ENCODE assay signal across 24 cellular contexts in the genomic region with DNA sequence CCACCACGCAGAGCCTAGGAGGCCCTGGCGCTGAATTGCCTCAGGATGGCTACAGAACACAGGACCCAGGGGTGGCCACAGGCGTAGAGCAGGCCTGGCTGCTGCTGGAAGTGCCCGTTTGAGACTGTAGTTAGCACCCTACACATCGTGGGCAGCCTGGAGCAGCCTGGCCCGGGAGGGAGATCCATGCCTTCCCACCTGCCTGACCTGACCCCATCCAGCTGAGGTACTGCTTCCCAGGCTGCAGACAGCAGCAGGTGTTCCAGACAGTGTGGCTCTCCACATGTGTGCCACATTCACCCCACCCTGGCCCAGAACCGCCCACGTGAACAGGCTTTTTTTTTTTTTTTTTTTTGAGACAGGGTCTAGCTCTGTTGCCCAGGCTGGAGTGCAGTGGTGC.
"Had no signal": no experiment of that assay in that cellular context is flagged by ENCODE, and none has a peak within 500 bp of the region (broad histone marks: within the 10 kb centered on the region; RNA-seq: fewer than 3 reads in every experiment).

No MANE protein-coding gene starts in this region.

- H3K9me3 ChIP-seq: body of pancreas, heart left ventricle, right lobe of liver, stomach, thyroid gland, upper lobe of left lung had no signal

- H3K4me3 Mint-ChIP-seq: activated CD4-positive, alpha-beta memory T cell treated with anti-CD3 and anti-CD28 coated beads for 36 hours; activated CD4-positive, alpha-beta T cell treated with anti-CD3 and anti-CD28 coated beads, Interleukin-2, amount 10 ng/mL, durations not matched to agents 24 days and 14 days; activated naive CD4-positive, alpha-beta T cell treated with anti-CD3 and anti-CD28 coated beads, Interleukin-2, amount 50 U/mL, for 24 hours; activated T-cell treated with anti-CD3 and anti-CD28 coated beads, Interleukin-2, amount 50 U/mL, for 24 hours; activated T-helper 17 cell treated with anti-CD3 and anti-CD28 coated beads, Interleukin-2, amount 50 U/mL, for 72 hours; effector memory CD8-positive, alpha-beta T cell; immature natural killer cell; natural killer cell treated with Interleukin-12 subunit alpha and Interleukin-12 subunit beta and Interleukin-15 and Interleukin-18, amount 100 ng/mL, for 72 hours; stimulated activated memory B cell treated with anti-CD40 and anti-IgM and Interleukin-4, amounts not matched to agents 10 μg/mL and 1 μg/mL and 100 μg/mL, for 72 hours; T-helper 1 cell treated with Interleukin-12 subunit alpha and Interleukin-12 subunit beta and Interleukin-4 antibody, amounts not matched to agents 30 μg/mL and 1 μg/mL, for 36 hours had no signal

- H3K27ac Mint-ChIP-seq: activated CD4-positive, alpha-beta memory T cell treated with anti-CD3 and anti-CD28 coated beads for 36 hours; activated CD4-positive, alpha-beta T cell treated with anti-CD3 and anti-CD28 coated beads, Interleukin-2, amount 10 ng/mL, durations not matched to agents 24 days and 14 days; activated naive CD4-positive, alpha-beta T cell treated with anti-CD3 and anti-CD28 coated beads, Interleukin-2, amount 50 U/mL, for 24 hours; activated T-helper 17 cell treated with anti-CD3 and anti-CD28 coated beads, Interleukin-2, amount 50 U/mL, for 72 hours; effector memory CD8-positive, alpha-beta T cell; natural killer cell treated with Interleukin-12 subunit alpha and Interleukin-12 subunit beta and Interleukin-15 and Interleukin-18, amount 100 ng/mL, for 72 hours; progenitor cell of endocrine pancreas; stimulated activated memory B cell treated with anti-CD40 and anti-IgM and Interleukin-4, amounts not matched to agents 10 μg/mL and 1 μg/mL and 100 μg/mL, for 72 hours; T-helper 1 cell treated with Interleukin-12 subunit alpha and Interleukin-12 subunit beta and Interleukin-4 antibody, amounts not matched to agents 30 μg/mL and 1 μg/mL, for 36 hours had no signal

- H3K4me1 ChIP-seq: body of pancreas, foreskin keratinocyte, thyroid gland, upper lobe of left lung had no signal

- ATAC-seq: body of pancreas; stimulated activated memory B cell treated with anti-CD40 and anti-IgM and Interleukin-4, amounts not matched to agents 10 μg/mL and 1 μg/mL and 100 μg/mL, for 72 hours had no signal

- H3K27ac ChIP-seq: body of pancreas, coronary artery, foreskin keratinocyte, heart left ventricle, right lobe of liver, thyroid gland, upper lobe of left lung had no signal

- DNase-seq: activated CD4-positive, CD25-positive, alpha-beta regulatory T cell treated with anti-CD3 and anti-CD28 coated beads, Interleukin-2, amount 50 U/mL, for 72 hours; activated gamma-delta T cell treated with Interleukin-2 at 50 U/mL for 16 hours; cerebellar nuclear complex; foreskin keratinocyte; small intestine had no signal

- H3K4me3 ChIP-seq: body of pancreas, coronary artery, heart left ventricle, right lobe of liver, stomach, thyroid gland, upper lobe of left lung had no signal

- H3K27me3 ChIP-seq: body of pancreas, foreskin keratinocyte, heart left ventricle, right lobe of liver, stomach, thyroid gland, upper lobe of left lung had no signal

- FAIRE-seq: small intestine, TTC549 had no signal

- H3K27me3 Mint-ChIP-seq: activated CD4-positive, alpha-beta memory T cell treated with anti-CD3 and anti-CD28 coated beads for 36 hours; activated CD4-positive, alpha-beta T cell treated with anti-CD3 and anti-CD28 coated beads, Interleukin-2, amount 10 ng/mL, durations not matched to agents 24 days and 14 days; activated naive CD4-positive, alpha-beta T cell treated with anti-CD3 and anti-CD28 coated beads, Interleukin-2, amount 50 U/mL, for 24 hours; activated T-cell treated with anti-CD3 and anti-CD28 coated beads, Interleukin-2, amount 50 U/mL, for 24 hours; activated T-helper 17 cell treated with anti-CD3 and anti-CD28 coated beads, Interleukin-2, amount 50 U/mL, for 72 hours; effector memory CD8-positive, alpha-beta T cell; natural killer cell treated with Interleukin-12 subunit alpha and Interleukin-12 subunit beta and Interleukin-15 and Interleukin-18, amount 100 ng/mL, for 72 hours; progenitor cell of endocrine pancreas; stimulated activated memory B cell treated with anti-CD40 and anti-IgM and Interleukin-4, amounts not matched to agents 10 μg/mL and 1 μg/mL and 100 μg/mL, for 72 hours had no signal

- H3K9me3 Mint-ChIP-seq: activated CD4-positive, alpha-beta memory T cell treated with anti-CD3 and anti-CD28 coated beads for 36 hours; activated CD4-positive, alpha-beta T cell treated with anti-CD3 and anti-CD28 coated beads, Interleukin-2, amount 10 ng/mL, durations not matched to agents 24 days and 14 days; activated naive CD4-positive, alpha-beta T cell treated with anti-CD3 and anti-CD28 coated beads, Interleukin-2, amount 50 U/mL, for 24 hours; activated T-cell treated with anti-CD3 and anti-CD28 coated beads, Interleukin-2, amount 50 U/mL, for 24 hours; activated T-helper 17 cell treated with anti-CD3 and anti-CD28 coated beads, Interleukin-2, amount 50 U/mL, for 72 hours; effector memory CD8-positive, alpha-beta T cell; immature natural killer cell; natural killer cell treated with Interleukin-12 subunit alpha and Interleukin-12 subunit beta and Interleukin-15 and Interleukin-18, amount 100 ng/mL, for 72 hours; stimulated activated memory B cell treated with anti-CD40 and anti-IgM and Interleukin-4, amounts not matched to agents 10 μg/mL and 1 μg/mL and 100 μg/mL, for 72 hours; T-helper 1 cell treated with Interleukin-12 subunit alpha and Interleukin-12 subunit beta and Interleukin-4 antibody, amounts not matched to agents 30 μg/mL and 1 μg/mL, for 36 hours had no signal
